Comparison of ENCODE assay signal across 10 cellular contexts in the genomic region with DNA sequence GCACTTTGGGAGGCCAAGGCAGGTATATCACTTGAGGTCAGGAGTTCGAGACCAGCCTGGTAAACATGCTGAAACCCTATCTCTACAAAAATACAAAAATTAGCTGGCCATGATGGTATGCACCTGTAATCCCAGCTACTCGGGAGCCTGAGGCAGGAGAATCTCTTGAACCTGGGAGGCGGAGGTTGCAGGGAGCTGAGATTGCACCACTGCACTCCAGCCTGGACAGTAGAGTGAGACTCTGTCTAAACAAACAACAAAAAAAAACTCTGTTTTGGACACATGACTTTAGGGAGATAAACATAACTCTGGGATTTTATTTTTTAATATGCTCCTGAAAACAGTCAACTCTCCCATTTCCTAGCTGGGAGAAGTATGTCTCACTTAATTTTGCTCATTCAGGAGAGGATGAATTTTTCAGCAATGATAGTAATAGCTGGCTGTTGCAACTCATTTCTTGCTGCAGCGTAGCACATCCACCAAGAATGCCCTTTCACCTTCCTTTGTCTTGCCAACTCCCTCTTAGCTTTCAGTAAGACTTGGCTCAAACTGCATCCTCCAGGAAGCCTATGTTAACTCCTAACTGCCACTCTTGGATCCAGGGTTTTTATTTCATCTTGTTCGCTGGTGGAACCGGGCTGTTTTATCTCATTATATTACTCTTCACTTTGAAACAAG. TPM values are rescaled to one million over a fixed set of nuclear protein-coding genes. Genes with fewer than 3 reads are reported as not detected.
DNase-seq lines count a peak whose midpoint lies in the region; ATAC-seq, FAIRE-seq and TF ChIP-seq lines count a peak whose summit lies in the region.
"Had no signal": no experiment of that assay in that cellular context is flagged by ENCODE, and none has a peak within 500 bp of the region (broad histone marks: within the 10 kb centered on the region; RNA-seq: fewer than 3 reads in every experiment).

No MANE protein-coding gene starts in this region.

- no peak overlapping the region for H3K4me2 ChIP-seq in HepG2 (ENCODE audit: low read depth, low read length)

- no peak for TF ChIP-seq RAD21 in HepG2 (CRISPR knock-in tag; IDR thresholded peaks at IDR 0.05)

- no peaks in the 10 kb centered on the region for H3K9me3 ChIP-seq in MG63
- H3K9me3 ChIP-seq in HepG2 (ENCODE audit: low read length), result no peaks in the 10 kb centered on the region
- H3K9me3 ChIP-seq in testis, result no peaks in the 10 kb centered on the region

- peaks cover 75% of the 10 kb centered on the region for H3K4me1 ChIP-seq in HepG2 (ENCODE audit: insufficient read depth, low read length)
- H3K4me1 ChIP-seq in testis, result peaks cover 69% of the 10 kb centered on the region

- H4K20me1 ChIP-seq in HepG2 (ENCODE audit: insufficient read depth, low read length), result peaks cover 40% of the 10 kb centered on the region

- H3K79me2 ChIP-seq in HepG2 (ENCODE audit: insufficient read depth, low read length), result peaks cover 98% of the 10 kb centered on the region

- no peak for ATAC-seq in HepG2

- no peak overlapping the region for H2AFZ ChIP-seq in HepG2 (ENCODE audit: low read length)

- POLR2A ChIA-PET in HepG2 (lab: Yijun Ruan, JAX), result interaction anchor here (1.2 kb wide), 1 partner anchor 25 kb away, joined by 3 read pairs; the partner anchor contains the start of gene TOP1

- TF ChIP-seq CTCF in HepG2 (CRISPR knock-in tag; IDR thresholded peaks at IDR 0.05) (no peak), testis (IDR thresholded peaks at IDR 0.05) (no peak)

- H3K9ac ChIP-seq in HepG2 (ENCODE audit: insufficient read depth, low read depth, low read length), result no peak overlapping the region

- H3K4me3 ChIP-seq in MG63 (no peak overlapping the region), HepG2 (replicated peaks in 1 of 3; ENCODE audit: insufficient read depth in 1 of 3, low read depth in 2 of 3, low read length in 3 of 3) (no peak overlapping the region), testis (no peak overlapping the region), H7 (ENCODE audit: insufficient read depth, low read depth, low read length) (no peak overlapping the region)

- WGBS in HepG2 (ENCODE audit: low lambda C conversion rate), result 98% methylated on average over 6 of the region's 6 CpGs
- 45 to 56% methylated on average over 6 of the region's 6 CpGs for WGBS in testis, 2 donors

- intact Hi-C loops in HepG2 (cut with micrococcal nuclease; ENCODE audit: unreplicated experiment) (no loop called here), testis (cut with DNase I; ENCODE audit: low total_unique reads) (no loop called here)

- H3K36me3 ChIP-seq in MG63 (peaks cover 9% of the 10 kb centered on the region), HepG2 (replicated peaks in 1 of 2; ENCODE audit: control insufficient read depth in 1 of 2, insufficient read depth in 2 of 2, low read length in 2 of 2) (peaks cover 0 to 1% of the 10 kb centered on the region in 2 experiments; a peak in 2 of 5 replicates), testis (ENCODE audit: low read depth, missing control alignments) (no peaks in the 10 kb centered on the region), H7 (replicated peaks; ENCODE audit: control insufficient read depth, insufficient read depth, low read length) (no peaks in the 10 kb centered on the region)

- no peaks in the 10 kb centered on the region for H3K27me3 ChIP-seq in MG63
- H3K27me3 ChIP-seq in HepG2 (ENCODE audit: control insufficient read depth in 1 of 2, insufficient read depth in 2 of 2, low read length in 2 of 2), result no peaks in the 10 kb centered on the region
- no peaks in the 10 kb centered on the region for H3K27me3 ChIP-seq in testis
- H3K27me3 ChIP-seq in H7 (ENCODE audit: control insufficient read depth, insufficient read depth, low read length), result no peaks in the 10 kb centered on the region

- DNase-seq in MG63 (peak; percentile 64), dedifferentiated amniotic fluid mesenchymal stem cell (ENCODE audit: extremely low spot score) (peak; percentile 64), HepG2 (ENCODE audit: low spot score) (no peak), testis (peak; percentile 60), H7 (no peak)
- no peak for DNase-seq in stimulated activated naive CD4-positive, alpha-beta T cell (lab: John Stamatoyannopoulos, UW)
- no peak for DNase-seq in activated T-cell treated with anti-CD3 and anti-CD28 coated beads, Interleukin-2, amount 50 U/mL, for 1 hour
- DNase-seq: DMS53, NCI-H1436 had no signal

- no TSS peak for BruUV-seq in HepG2 (replicated peaks; lab: Mats Ljungman, UMichigan)

- TF ChIP-seq EP300 in HepG2 (IDR thresholded peaks at IDR 0.05; ENCODE audit: low read depth in 2 of 2, low read length in 2 of 2) (no peak), HepG2 (CRISPR knock-in tag; IDR thresholded peaks at IDR 0.05; ENCODE audit: borderline replicate concordance) (no peak)

- H3K27ac ChIP-seq in HepG2 (ENCODE audit: extremely low read length, insufficient read depth, low read length) (no peak overlapping the region), testis (no peak overlapping the region)

- CTCF ChIA-PET in HepG2 (lab: Yijun Ruan, JAX; ENCODE audit: low intra/inter-chr PET ratio, low total read pairs), result no interaction called here

- TF ChIP-seq POLR2A in HepG2 (IDR thresholded peaks at IDR 0.05; ENCODE audit: insufficient read depth in 1 of 2, low read depth in 2 of 2, low read length in 2 of 2) (no peak), testis (IDR thresholded peaks at IDR 0.05) (no peak)

- FAIRE-seq in HepG2 (lab: Jason Lieb, UNC), result no peak
- FAIRE-seq: GM18507 had no signal

- in situ Hi-C loops in HepG2 (cut with HindIII; ENCODE audit: extremely low pct_ligation_motif_present, low pct_unique_long_range_greater_than_20kb), result no loop called here

TF ChIP-seq in HepG2, 621 proteins besides CTCF, POLR2A, EP300 and RAD21:
- TF ChIP-seq TGIF2 (CRISPR knock-in tag; IDR thresholded peaks at IDR 0.05), result no peak
- TF ChIP-seq RFXANK (CRISPR knock-in tag; IDR thresholded peaks at IDR 0.05), result no peak
- TF ChIP-seq ZNF121 (CRISPR knock-in tag; IDR thresholded peaks at IDR 0.05), result peak; percentile 91
- TF ChIP-seq ZNF644 (CRISPR knock-in tag; IDR thresholded peaks at IDR 0.05; ENCODE audit: low read depth), result peak; percentile 5; the same call in 1 of the 2 replicates
- no peak for TF ChIP-seq GABPA (IDR thresholded peaks at IDR 0.05; ENCODE audit: low read depth, low read length)
- no peak for TF ChIP-seq GABPA (CRISPR knock-in tag; IDR thresholded peaks at IDR 0.05; ENCODE audit: low read depth)

RNA-seq across cellular contexts. Expression of gene TOP1, which starts 24.3 kb away (rescaled TPM):
- total RNA-seq in MG63 (2014; rRNA removed; shearing (Covaris generic); ENCODE audit: low replicate concordance), result 21.3 and 28.5 TPM in 2 replicates
- total RNA-seq in HepG2 (2016; rRNA removed; fragmentation: Illumina TruSeq; extraction: Trizol) (19.4 and 75.3 TPM in 2 replicates), testis (10 to 100 TPM; 33.8 to 36.6 TPM)
- 17.3 and 19.8 TPM in 2 replicates for total RNA-seq in HepG2 (2016; cell fraction: cytosol; rRNA removed; fragmentation: Illumina TruSeq; extraction: Trizol; ENCODE audit: low read depth)
- total RNA-seq in HepG2 (2016; cell fraction: insoluble cytoplasmic fraction; rRNA removed; fragmentation: Illumina TruSeq; extraction: Trizol), result 17.0 and 75.6 TPM in 2 replicates
- 20.3 and 21.0 TPM in 2 replicates for total RNA-seq in HepG2 (2016; cell fraction: membrane; rRNA removed; fragmentation: Illumina TruSeq; extraction: Trizol)
- 45.7 and 48.4 TPM in 2 replicates for total RNA-seq in HepG2 (2016; cell fraction: nucleus; rRNA removed; fragmentation: Illumina TruSeq; extraction: Trizol)
- polyA plus RNA-seq in HepG2 (2011; rRNA removed) (9.9 and 10.2 TPM in 2 replicates), testis (ENCODE audit: insufficient read depth, low read depth, low replicate concordance) (12.1 TPM)
- 5.5 and 9.3 TPM in 2 replicates for polyA plus RNA-seq in HepG2 (2011; cell fraction: cytosol; rRNA removed)
- polyA plus RNA-seq in HepG2 (2011; cell fraction: nucleus; rRNA removed), result 10.9 and 11.3 TPM in 2 replicates
- polyA plus RNA-seq in HepG2 (2012), result 51.4 and 67.5 TPM in 2 replicates
- 2.6 and 3.5 TPM in 2 replicates for polyA plus RNA-seq in HepG2 (2016; cell fraction: cytosol; fragmentation: Illumina TruSeq; extraction: Trizol; ENCODE audit: low read depth)
- 131 and 136 TPM in 2 replicates for polyA plus RNA-seq in HepG2 (2016; cell fraction: insoluble cytoplasmic fraction; fragmentation: Illumina TruSeq; extraction: Trizol; ENCODE audit: low read depth)
- 9.6 and 10.8 TPM in 2 replicates for polyA plus RNA-seq in HepG2 (2016; cell fraction: membrane; fragmentation: Illumina TruSeq; extraction: Trizol; ENCODE audit: low read depth)
- 89.8 and 94.4 TPM in 2 replicates for polyA plus RNA-seq in HepG2 (2016; cell fraction: nucleus; fragmentation: Illumina TruSeq; extraction: Trizol; ENCODE audit: insufficient read depth, low read depth)
- 7.0 and 9.4 TPM in 2 replicates for polyA minus RNA-seq in HepG2 (2011; rRNA and poly(A)+ RNA removed; ENCODE audit: low replicate concordance)
- 25.1 and 28.4 TPM in 2 replicates for polyA minus RNA-seq in HepG2 (2011; cell fraction: cytosol; rRNA and poly(A)+ RNA removed)
- 21.5 and 22.1 TPM in 2 replicates for polyA minus RNA-seq in HepG2 (2011; cell fraction: nucleus; rRNA and poly(A)+ RNA removed)
- 16.0 and 22.9 TPM in 2 replicates for total RNA-seq in H7 (2014; rRNA removed; shearing (Covaris generic))

Comparison
In these comparisons a context has a peak if more than half of its experiments do, and no peak if none do; other contexts are left out.
1. DNase-seq: peak in MG63 (single experiment), dedifferentiated amniotic fluid mesenchymal stem cell (single experiment) and testis (single experiment); none in HepG2 (single experiment), H7 (single experiment), stimulated activated naive CD4-positive, alpha-beta T cell (0 of 6) and activated T-cell treated with anti-CD3 and anti-CD28 coated beads, Interleukin-2, amount 50 U/mL, for 1 hour (single experiment).